ENCODE assay signal across 18 cellular contexts in the genomic region with DNA sequence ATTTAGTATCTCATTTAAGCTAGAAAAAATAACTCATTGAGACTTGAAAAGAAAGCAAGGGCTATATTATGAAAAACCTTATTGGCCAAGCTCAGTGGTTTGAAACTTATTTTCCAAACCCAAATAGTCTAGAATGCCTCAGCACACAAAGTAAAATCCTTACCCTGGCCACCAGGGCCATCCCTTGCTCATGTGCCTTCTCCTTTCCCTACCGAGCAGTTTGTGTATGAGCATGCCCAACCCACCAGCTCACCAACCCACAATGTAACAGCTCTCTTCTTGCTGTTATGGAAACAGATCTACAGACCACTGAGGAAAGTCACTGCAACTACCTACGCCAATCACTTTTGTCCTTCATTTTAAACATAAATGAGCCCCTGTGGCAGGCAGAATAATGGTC.
DNase-seq lines count a peak whose midpoint lies in the region; ATAC-seq, FAIRE-seq and TF ChIP-seq lines count a peak whose summit lies in the region.
"Had no signal": no experiment of that assay in that cellular context is flagged by ENCODE, and none has a peak within 500 bp of the region (broad histone marks: within the 10 kb centered on the region; RNA-seq: fewer than 3 reads in every experiment).

No MANE protein-coding gene starts in this region.

- H3K18ac ChIP-seq in H9 (ENCODE audit: insufficient read length, low read depth, low read length) (no peak overlapping the region), H1 (ENCODE audit: extremely low read depth, low read length) (no peak overlapping the region), mesendoderm (ENCODE audit: low read length) (no peak overlapping the region)

- no peak overlapping the region for H3K27ac Mint-ChIP-seq in H9
- H3K27ac Mint-ChIP-seq in activated naive CD8-positive, alpha-beta T cell treated with anti-CD3 and anti-CD28 coated beads for 36 hours = no peak overlapping the region
- H3K27ac Mint-ChIP-seq: CD4-positive, CD25-positive, alpha-beta regulatory T cell; CD8-positive, alpha-beta T cell; HFFc6 had no signal

- H4K5ac ChIP-seq in H9 (ENCODE audit: insufficient read length, low read depth, low read length) (no peak overlapping the region), H1 (ENCODE audit: insufficient read length, low read depth, low read length) (no peak overlapping the region), mesendoderm (ENCODE audit: low read length) (no peak overlapping the region)

- H2BK20ac ChIP-seq in H9 (ENCODE audit: low read depth, low read length, poor library complexity, severe bottlenecking) (no peak overlapping the region), H1 (ENCODE audit: low read length) (no peak overlapping the region)

- TF ChIP-seq CTCF in H9 (conservative IDR thresholded peaks at IDR 0.05) (peak; percentile 41; the same call in 2 of the 3 replicates), H1 (IDR thresholded peaks at IDR 0.05; ENCODE audit: control extremely low read depth in 1 of 3, insufficient read depth in 1 of 3, low read depth in 1 of 3, low read length in 3 of 3) (peak; percentile 20 to 31 (median 23); a peak in 3 of 4 replicates), heart right ventricle (IDR thresholded peaks at IDR 0.05) (no peak)

- TF ChIP-seq RAD21 in H1 (IDR thresholded peaks at IDR 0.05 in 1 of 2, conservative IDR thresholded peaks at IDR 0.05 in 1 of 2; ENCODE audit: low read depth in 2 of 2, low read length in 2 of 2) = peak; percentile 11 to 29; a peak in 2 of 4 replicates

- H4K8ac ChIP-seq in H9 (replicated peaks; ENCODE audit: insufficient read length, low read depth, low read length) (no peak overlapping the region), H1 (ENCODE audit: extremely low read depth, insufficient read depth, low read length) (no peak overlapping the region), mesendoderm (ENCODE audit: low read depth, low read length) (no peak overlapping the region)

- H3K9me3 Mint-ChIP-seq in H9 = peaks cover 0 to 4% of the 10 kb centered on the region in 2 experiments; a peak in 1 of 5 replicates
- H3K9me3 Mint-ChIP-seq in activated naive CD8-positive, alpha-beta T cell treated with anti-CD3 and anti-CD28 coated beads for 36 hours = no peaks in the 10 kb centered on the region
- H3K9me3 Mint-ChIP-seq: CD8-positive, alpha-beta T cell had no signal

- no peak overlapping the region for H2BK5ac ChIP-seq in H9 (ENCODE audit: insufficient read length, low read length)
- H2BK5ac ChIP-seq in H1 (ENCODE audit: low read depth, low read length) = no peak overlapping the region
- no peak overlapping the region for H2BK5ac ChIP-seq in mesendoderm (ENCODE audit: low read length)

- no peak overlapping the region for H3K56ac ChIP-seq in H9 (ENCODE audit: insufficient read length, low read depth, low read length)
- H3K56ac ChIP-seq in H1 (replicated peaks; ENCODE audit: insufficient read length, low read depth, low read length) = no peak overlapping the region
- H3K56ac ChIP-seq in mesendoderm (ENCODE audit: low read length) = no peak overlapping the region

- no CpG with 5 or more reads among the region's 2 CpGs for WGBS in H9 (ENCODE audit: extremely low coverage, insufficient read length, low lambda C conversion rate)
- 90% methylated on average over 2 of the region's 2 CpGs; no CpG with 5 or more reads in 1 of the 2 experiments for WGBS in H1 (ENCODE audit: extremely low coverage in 1 of 2, insufficient coverage in 1 of 2, insufficient read length in 1 of 2, insufficient replicate concordance in 2 of 2, low coverage in 1 of 2, low lambda C conversion rate in 2 of 2, missing lambda C conversion rate in 1 of 2), 2 experiments
- no CpG with 5 or more reads among the region's 2 CpGs for WGBS in mesendoderm (ENCODE audit: extremely low coverage, insufficient coverage, low lambda C conversion rate)
- 97 to 99% methylated on average over 2 of the region's 2 CpGs for WGBS in heart right ventricle, 2 donors

- TF ChIP-seq POLR2A in H1 (IDR thresholded peaks at IDR 0.05; ENCODE audit: control extremely low read depth in 1 of 2, low read depth in 2 of 2, low read length in 2 of 2) = no peak

- no peaks in the 10 kb centered on the region for H3K79me1 ChIP-seq in H9 (ENCODE audit: insufficient read depth, low read depth, low read length, poor library complexity, severe bottlenecking)
- H3K79me1 ChIP-seq in H1 (ENCODE audit: low read depth, low read length) = no peaks in the 10 kb centered on the region
- H3K79me1 ChIP-seq in mesendoderm (ENCODE audit: low read length) = no peaks in the 10 kb centered on the region

- H3K27ac ChIP-seq in H9 (ENCODE audit: insufficient read length, low read depth, low read length) (no peak overlapping the region), H1 (ENCODE audit: low read depth, low read length) (no peak overlapping the region), mesendoderm (ENCODE audit: low read depth, low read length) (no peak overlapping the region), heart right ventricle (no peak overlapping the region)

- intact Hi-C loops in heart right ventricle (cut with DNase I) = loop anchor here in 1 of 10 donors (10.0 kb wide), 1 partner anchor 65 kb away; no protein-coding TSS in a partner anchor

- H3K27me3 ChIP-seq in H9 (ENCODE audit: insufficient read depth, low read length) (no peaks in the 10 kb centered on the region), H1 (replicated peaks in 1 of 4; ENCODE audit: control insufficient read depth in 3 of 4, extremely low read depth in 1 of 4, insufficient read depth in 3 of 4, low read length in 3 of 4) (no peaks in the 10 kb centered on the region), mesendoderm (ENCODE audit: insufficient read depth, low read length, poor library complexity) (no peaks in the 10 kb centered on the region), heart right ventricle (no peaks in the 10 kb centered on the region)

- H2BK120ac ChIP-seq in H9 (ENCODE audit: low read depth, low read length, poor library complexity, severe bottlenecking) (no peak overlapping the region), H1 (replicated peaks; ENCODE audit: low read depth, low read length) (no peak overlapping the region), mesendoderm (ENCODE audit: low read depth, low read length) (no peak overlapping the region)

- POLR2A ChIA-PET in H1 (lab: Charles Lee; ENCODE audit: partially characterized antibody) = no interaction called here

- H2BK15ac ChIP-seq in H9 (ENCODE audit: low read depth, low read length) (no peak overlapping the region), H1 (ENCODE audit: low read length) (no peak overlapping the region), mesendoderm (replicated peaks; ENCODE audit: low read depth) (no peak overlapping the region)

- H3K14ac ChIP-seq in H9 (ENCODE audit: insufficient read depth, low read length) = no peak overlapping the region
- no peak overlapping the region for H3K14ac ChIP-seq in H1 (ENCODE audit: insufficient read length)

- TF ChIP-seq EP300 in H1 (IDR thresholded peaks at IDR 0.05; ENCODE audit: borderline replicate concordance in 1 of 2, low read depth in 2 of 2, low read length in 2 of 2) = no peak

- H2AK5ac ChIP-seq in H9 (ENCODE audit: insufficient read length, low read length) (no peak overlapping the region), H1 (ENCODE audit: low read depth, low read length) (no peak overlapping the region), mesendoderm (ENCODE audit: low read length) (no peak overlapping the region)

- no peak overlapping the region for H3K4me3 Mint-ChIP-seq in H9
- H3K4me3 Mint-ChIP-seq in activated naive CD8-positive, alpha-beta T cell treated with anti-CD3 and anti-CD28 coated beads for 36 hours = no peak overlapping the region
- H3K4me3 Mint-ChIP-seq: CD4-positive, CD25-positive, alpha-beta regulatory T cell; CD8-positive, alpha-beta T cell; HFFc6 had no signal

- H3K36me3 Mint-ChIP-seq in H9 (ENCODE audit: insufficient read depth in 1 of 3, low read depth in 3 of 3) = no peaks in the 10 kb centered on the region
- H3K36me3 Mint-ChIP-seq in activated naive CD8-positive, alpha-beta T cell treated with anti-CD3 and anti-CD28 coated beads for 36 hours = no peaks in the 10 kb centered on the region
- H3K36me3 Mint-ChIP-seq: CD4-positive, CD25-positive, alpha-beta regulatory T cell; CD8-positive, alpha-beta T cell had no signal

- FAIRE-seq in H1 (lab: Jason Lieb, UNC) = no peak
- FAIRE-seq: G401.6, GM12878, GM19239 had no signal

- H3K4me3 ChIP-seq in H1 (ENCODE audit: extremely low read depth in 1 of 4, insufficient read depth in 2 of 4, low read depth in 3 of 4, low read length in 4 of 4) (no peak overlapping the region), mesendoderm (ENCODE audit: low read length) (no peak overlapping the region), heart right ventricle (no peak overlapping the region)
- H3K4me3 ChIP-seq: GM12878, HAP-1 had no signal

- H2BK12ac ChIP-seq in H9 (ENCODE audit: insufficient read length, low read depth, low read length) (no peak overlapping the region), H1 (ENCODE audit: low read depth, low read length) (no peak overlapping the region)

- H3K4me2 ChIP-seq in H9 (ENCODE audit: insufficient read depth, insufficient read length, low read length) (no peak overlapping the region), H1 (ENCODE audit: insufficient read depth in 1 of 2, low read depth in 2 of 2, low read length in 2 of 2) (no peak overlapping the region), mesendoderm (ENCODE audit: low read length) (no peak overlapping the region)

- H3K9me3 ChIP-seq in H9 (ENCODE audit: control insufficient read depth, low read depth, low read length) = no peaks in the 10 kb centered on the region
- H3K9me3 ChIP-seq in H1 (ENCODE audit: insufficient read depth in 2 of 2, low read depth in 1 of 2, low read length in 1 of 2) = no peaks in the 10 kb centered on the region
- H3K9me3 ChIP-seq in heart right ventricle = peaks cover 0 to 4% (median 0%) of the 10 kb centered on the region in 11 donors
- H3K9me3 ChIP-seq: HAP-1 had no signal

- no peaks in the 10 kb centered on the region for H3K27me3 Mint-ChIP-seq in H9 (ENCODE audit: low read depth)
- peaks cover 4% of the 10 kb centered on the region for H3K27me3 Mint-ChIP-seq in activated naive CD8-positive, alpha-beta T cell treated with anti-CD3 and anti-CD28 coated beads for 36 hours

- no peaks in the 10 kb centered on the region for H3K4me1 Mint-ChIP-seq in H9
- no peaks in the 10 kb centered on the region for H3K4me1 Mint-ChIP-seq in activated naive CD8-positive, alpha-beta T cell treated with anti-CD3 and anti-CD28 coated beads for 36 hours
- H3K4me1 Mint-ChIP-seq: CD4-positive, CD25-positive, alpha-beta regulatory T cell had no signal

- DNase-seq in H9 = peak; percentile 38
- peak; percentile 31 for DNase-seq in SK-MEL-5 (ENCODE audit: low read depth, low spot score)
- no peak for DNase-seq in H1 (ENCODE audit: low read depth in 1 of 2, low spot score in 2 of 2)
- peak; percentile 20 for DNase-seq in mesendoderm
- DNase-seq in heart right ventricle = no peak
- DNase-seq in activated naive CD8-positive, alpha-beta T cell treated with anti-CD3 and anti-CD28 coated beads for 36 hours = no peak
- DNase-seq: C1 segment of cervical spinal cord; Caco-2; CD4-positive, CD25-positive, alpha-beta regulatory T cell; CD8-positive, alpha-beta T cell; DMS153; DND-41; HFFc6 had no signal

- H3K23me2 ChIP-seq in H9 (ENCODE audit: insufficient read length, low read depth, low read length, poor library complexity, severe bottlenecking) = no peaks in the 10 kb centered on the region
- H3K23me2 ChIP-seq in H1 (ENCODE audit: low read depth, low read length) = no peaks in the 10 kb centered on the region

- H4K91ac ChIP-seq in H9 (ENCODE audit: insufficient read length, low read depth, low read length) = no peak overlapping the region
- no peak overlapping the region for H4K91ac ChIP-seq in H1 (replicated peaks; ENCODE audit: insufficient read length, low read length)

- H3T11ph ChIP-seq in H9 (ENCODE audit: low read length) = no peak overlapping the region

- no peaks in the 10 kb centered on the region for H3K79me2 ChIP-seq in H9 (ENCODE audit: insufficient read depth, low read length)
- H3K79me2 ChIP-seq in H1 (ENCODE audit: control insufficient read depth in 1 of 2, insufficient read depth in 2 of 2, low read length in 2 of 2) = no peaks in the 10 kb centered on the region
- no peaks in the 10 kb centered on the region for H3K79me2 ChIP-seq in mesendoderm (ENCODE audit: control insufficient read depth, insufficient read depth, low read length)

- no peak overlapping the region for H3K4ac ChIP-seq in H9 (ENCODE audit: low read depth, low read length)
- no peak overlapping the region for H3K4ac ChIP-seq in H1 (replicated peaks; ENCODE audit: insufficient read length, low read depth, low read length)
- no peak overlapping the region for H3K4ac ChIP-seq in mesendoderm (ENCODE audit: low read depth, low read length)

- H2AFZ ChIP-seq in H9 (ENCODE audit: low read length) = no peak overlapping the region
- no peak overlapping the region for H2AFZ ChIP-seq in H1 (ENCODE audit: low read length)

- no peaks in the 10 kb centered on the region for H3K4me1 ChIP-seq in H9 (ENCODE audit: insufficient read depth, low read length)
- no peaks in the 10 kb centered on the region for H3K4me1 ChIP-seq in H1 (replicated peaks in 1 of 4; ENCODE audit: control insufficient read depth in 3 of 4, insufficient read depth in 4 of 4, low read length in 3 of 4)
- H3K4me1 ChIP-seq in mesendoderm (ENCODE audit: control insufficient read depth, low read depth, low read length) = no peaks in the 10 kb centered on the region
- H3K4me1 ChIP-seq in heart right ventricle = peaks cover 0 to 8% (median 0%) of the 10 kb centered on the region in 9 donors
- H3K4me1 ChIP-seq: Caco-2, HAP-1 had no signal

- H4K20me1 ChIP-seq in H9 (ENCODE audit: control insufficient read depth, insufficient read depth, insufficient read length) (no peaks in the 10 kb centered on the region), H1 (replicated peaks in 1 of 2; ENCODE audit: control insufficient read depth in 1 of 2, insufficient read depth in 2 of 2, low read length in 2 of 2) (no peaks in the 10 kb centered on the region)

- no peak overlapping the region for H3K9ac ChIP-seq in H9 (ENCODE audit: extremely low read depth, insufficient read length, low read length)
- H3K9ac ChIP-seq in H1 (replicated peaks in 1 of 4; ENCODE audit: extremely low read depth in 1 of 4, low read depth in 3 of 4, low read length in 3 of 4) = no peak overlapping the region
- H3K9ac ChIP-seq in mesendoderm (ENCODE audit: low read length) = no peak overlapping the region

- CTCF ChIA-PET in H1 (lab: Charles Lee; ENCODE audit: partially characterized antibody) = interaction anchor here (0.5 to 2.2 kb wide), 5 partner anchors 9 to 736 kb away, joined by 3 to 7 read pairs (median 5); no protein-coding TSS in a partner anchor

- H3K23ac ChIP-seq in H9 (ENCODE audit: insufficient read length, low read depth, low read length) = no peak overlapping the region
- H3K23ac ChIP-seq in H1 (ENCODE audit: insufficient read length) = no peak overlapping the region
- H3K23ac ChIP-seq in mesendoderm (ENCODE audit: low read length) = no peak overlapping the region

- ATAC-seq in HG03159 (IDR thresholded peaks at IDR 0.05; ENCODE audit: unreplicated experiment) (no peak), heart right ventricle (no peak)
- ATAC-seq: CD8-positive, alpha-beta T cell; GM12878 had no signal

- H3K36me3 ChIP-seq in H1 (ENCODE audit: control insufficient read depth in 2 of 4, insufficient read depth in 4 of 4, low read length in 3 of 4) (no peaks in the 10 kb centered on the region), mesendoderm (ENCODE audit: control insufficient read depth, insufficient read depth, low read length) (no peaks in the 10 kb centered on the region), heart right ventricle (no peaks in the 10 kb centered on the region)
- H3K36me3 ChIP-seq: HAP-1 had no signal

- in situ Hi-C loops in SK-MEL-5 (cut with HindIII; ENCODE audit: low pct_unique_long_range_greater_than_20kb, low sequenced_read_pairs) = no loop called here

Comparison
In these comparisons a context has a peak if more than half of its experiments do, and no peak if none do; other contexts are left out.
1. DNase-seq: peak in H9 (single experiment), SK-MEL-5 (single experiment) and mesendoderm (single experiment); none in H1 (0 of 2), heart right ventricle (0 of 2) and activated naive CD8-positive, alpha-beta T cell treated with anti-CD3 and anti-CD28 coated beads for 36 hours (single experiment).
2. CTCF ChIP-seq: peak in H9 (single experiment) and H1 (3 of 3); none in heart right ventricle (0 of 9).